Comparison of ENCODE assay signal across 1 cellular context in genomic region chr6:159778131-159778530, GRCh38.
TF ChIP-seq lines count a peak whose summit lies in the region.

No MANE protein-coding gene starts in this region.

TF ChIP-seq in GM23338, 12 proteins besides CTCF, POLR2A, EP300 and RAD21:
- no peak for TF ChIP-seq REST (IDR thresholded peaks at IDR 0.05; ENCODE audit: unreplicated experiment)
- no peak for TF ChIP-seq ZNF114 (CRISPR knock-in tag; IDR thresholded peaks at IDR 0.05)
- TF ChIP-seq EZH2phosphoT487 (IDR thresholded peaks at IDR 0.05; ENCODE audit: unreplicated experiment) = no peak
- no peak for TF ChIP-seq ZNF331 (CRISPR knock-in tag; IDR thresholded peaks at IDR 0.05; ENCODE audit: low read depth)
- TF ChIP-seq STAT1 (IDR thresholded peaks at IDR 0.05; ENCODE audit: unreplicated experiment) = no peak
- no peak for TF ChIP-seq ZNF462 (CRISPR knock-in tag; IDR thresholded peaks at IDR 0.05)
- no peak for TF ChIP-seq ETS1 (IDR thresholded peaks at IDR 0.05)
- no peak for TF ChIP-seq CREB1 (CRISPR knock-in tag; IDR thresholded peaks at IDR 0.05; ENCODE audit: low read depth)
- TF ChIP-seq EZH2 (IDR thresholded peaks at IDR 0.05; ENCODE audit: low read depth, unreplicated experiment) = no peak
- TF ChIP-seq NANOG (IDR thresholded peaks at IDR 0.05; ENCODE audit: borderline replicate concordance) = no peak
- no peak for TF ChIP-seq JUNB (IDR thresholded peaks at IDR 0.05; ENCODE audit: unreplicated experiment)
- no peak for TF ChIP-seq POLR2AphosphoS5 (IDR thresholded peaks at IDR 0.05; ENCODE audit: low read depth)
TF ChIP-seq in GM23338: peak in this region for 0.
